Comparison of ENCODE assay signal across 21 cellular contexts in genomic region chr1:88698764-88699163, GRCh38. TPM values are rescaled to one million over a fixed set of nuclear protein-coding genes. Genes with fewer than 3 reads are reported as not detected.
DNase-seq lines count a peak whose midpoint lies in the region; ATAC-seq, FAIRE-seq and TF ChIP-seq lines count a peak whose summit lies in the region.
"Had no signal": no experiment of that assay in that cellular context is flagged by ENCODE, and none has a peak within 500 bp of the region (broad histone marks: within the 10 kb centered on the region; RNA-seq: fewer than 3 reads in every experiment).

No MANE protein-coding gene starts in this region.

- no peak for TF ChIP-seq POLR2A in GM12878 (IDR thresholded peaks at IDR 0.05; ENCODE audit: low read depth, low read length)

- H3K4me3 ChIP-seq in cardiac muscle cell: no peak overlapping the region
- no peak overlapping the region for H3K4me3 ChIP-seq in GM12878
- H3K4me3 ChIP-seq in H7 (ENCODE audit: insufficient read depth, low read depth, low read length): no peak overlapping the region
- H3K4me3 ChIP-seq: Peyer's patch had no signal

- no peak overlapping the region for H3K4me2 ChIP-seq in GM12878 (ENCODE audit: control insufficient read depth, insufficient read depth)
- H3K4me2 ChIP-seq: KMS-11 had no signal

- no peaks in the 10 kb centered on the region for H3K27me3 Mint-ChIP-seq in stimulated activated naive B cell treated with anti-CD40 and anti-IgM and Interleukin-4, amounts not matched to agents 10 μg/mL and 1 μg/mL and 100 μg/mL, for 72 hours
- H3K27me3 Mint-ChIP-seq: CD4-positive, alpha-beta T cell had no signal

- H3K27ac Mint-ChIP-seq in stimulated activated naive B cell treated with anti-CD40 and anti-IgM and Interleukin-4, amounts not matched to agents 10 μg/mL and 1 μg/mL and 100 μg/mL, for 72 hours: no peak overlapping the region
- H3K27ac Mint-ChIP-seq: CD4-positive, alpha-beta T cell had no signal

- no peak for FAIRE-seq in GM12878 (lab: Jason Lieb, UNC)
- FAIRE-seq: HepG2 had no signal

- intact Hi-C loops in cardiac septum (cut with DNase I): no loop called here
- intact Hi-C loops in GM12878 (cut with micrococcal nuclease; ENCODE audit: unreplicated experiment): no loop called here

- in situ Hi-C loops in GM12878 (cut with MboI): loop anchor here (25.0 kb wide), 1 partner anchor 1786 kb away; the partner anchor contains the start of genes HS2ST1 and SELENOF

- WGBS in GM12878 (ENCODE audit: insufficient coverage, insufficient replicate concordance, low lambda C conversion rate, missing lambda C conversion rate): 7% methylated on average over 2 of the region's 2 CpGs

- POLR2A ChIA-PET in GM12878 (lab: Charles Lee): interaction anchor here (1.8 kb wide), 1 partner anchor 14 kb away, joined by 8 read pairs; the partner anchor contains the start of gene PKN2

- no peak overlapping the region for H2AFZ ChIP-seq in GM12878 (ENCODE audit: control insufficient read depth, low read depth, low read length)

- H3K27ac ChIP-seq in cardiac muscle cell: peak overlapping the region; percentile 73
- no peak overlapping the region for H3K27ac ChIP-seq in GM12878 (ENCODE audit: control insufficient read depth, insufficient read depth)
- H3K27ac ChIP-seq: KMS-11, Peyer's patch had no signal

- RAD21 ChIA-PET in GM12878 (lab: Charles Lee; ENCODE audit: unreplicated experiment): interaction anchor here (1.4 kb wide), 1 partner anchor 14 kb away, joined by 5 read pairs; no protein-coding TSS in a partner anchor

- CTCF ChIA-PET in GM12878 (lab: Yijun Ruan, JAX): interaction anchor here (1.1 to 5.2 kb wide), 3 partner anchors 13 to 178 kb away, joined by 6 to 29 read pairs (median 6); partner anchors contain the start of gene PKN2

- H3K4me1 ChIP-seq in cardiac muscle cell (ENCODE audit: low read depth) (peaks cover 21% of the 10 kb centered on the region), GM12878 (ENCODE audit: control insufficient read depth, insufficient read depth, low read length) (peaks cover 17% of the 10 kb centered on the region)

- no peak for TF ChIP-seq RAD21 in GM12878 (IDR thresholded peaks at IDR 0.05; ENCODE audit: insufficient read depth, low read depth, low read length)

- DNase-seq in cardiac muscle cell (ENCODE audit: low read depth in 1 of 2, low spot score in 1 of 2) (no peak), cardiac septum (ENCODE audit: low spot score) (no peak), MV-4-11 (lab: John Stamatoyannopoulos, UW) (peak; percentile 23), GM12878 (ENCODE audit: low read depth, low spot score) (no peak), NCI-H1105 (lab: John Stamatoyannopoulos, UW) (no peak), H7 (no peak)
- DNase-seq in stimulated activated naive B cell treated with anti-CD40 and anti-IgM and Interleukin-4, amounts not matched to agents 10 μg/mL and 1 μg/mL and 100 μg/mL, for 72 hours: no peak
- DNase-seq: CD4-positive, alpha-beta T cell; GOT3; HFFc6; NCI-H187 treated with DMSO at 0.1 percent for 48 hours; NCI-H2171; NCI-H446 treated with DMSO at 0.1 percent for 48 hours; NCI-H748 treated with DMSO at 0.1 percent for 48 hours; Peyer's patch; SK-N-SH; T-helper 1 cell had no signal

- peak; percentile 23; the same call in 2 of the 3 replicates for ATAC-seq in GM12878
- peak; percentile 50 to 53 for ATAC-seq in stimulated activated naive B cell treated with anti-CD40 and anti-IgM and Interleukin-4, amounts not matched to agents 10 μg/mL and 1 μg/mL and 100 μg/mL, for 72 hours (replicated peaks)
- ATAC-seq in GM21390 (IDR thresholded peaks at IDR 0.05; ENCODE audit: unreplicated experiment): no peak
- ATAC-seq: HepG2, Right ventricle myocardium inferior had no signal

- peaks cover 29 to 68% of the 10 kb centered on the region in 2 donors for H3K4me1 Mint-ChIP-seq in stimulated activated naive B cell treated with anti-CD40 and anti-IgM and Interleukin-4, amounts not matched to agents 10 μg/mL and 1 μg/mL and 100 μg/mL, for 72 hours

- H3K27me3 ChIP-seq in cardiac muscle cell (no peaks in the 10 kb centered on the region), GM12878 (replicated peaks in 1 of 2; ENCODE audit: control insufficient read depth in 2 of 2, insufficient read depth in 2 of 2, low read length in 1 of 2) (no peaks in the 10 kb centered on the region), H7 (ENCODE audit: control insufficient read depth, insufficient read depth, low read length) (no peaks in the 10 kb centered on the region)
- H3K27me3 ChIP-seq: Peyer's patch had no signal

- no peaks in the 10 kb centered on the region for H4K20me1 ChIP-seq in GM12878 (ENCODE audit: control insufficient read depth, insufficient read depth)

- no peaks in the 10 kb centered on the region for H3K9me3 Mint-ChIP-seq in stimulated activated naive B cell treated with anti-CD40 and anti-IgM and Interleukin-4, amounts not matched to agents 10 μg/mL and 1 μg/mL and 100 μg/mL, for 72 hours
- H3K9me3 Mint-ChIP-seq: CD4-positive, alpha-beta T cell; HFFc6 had no signal

- TF ChIP-seq CTCF in cardiac muscle cell (IDR thresholded peaks at IDR 0.05; ENCODE audit: low read depth, low read length) (no peak), GM12878 (IDR thresholded peaks at IDR 0.05 in 2 of 3, conservative IDR thresholded peaks at IDR 0.05 in 1 of 3; ENCODE audit: control insufficient read depth in 2 of 3, extremely low read depth in 1 of 3, insufficient read depth in 1 of 3, low read depth in 3 of 3, low read length in 3 of 3) (no peak)

- peaks cover 53% of the 10 kb centered on the region for H3K79me2 ChIP-seq in GM12878 (ENCODE audit: control insufficient read depth, insufficient read depth, low read length)

- peak overlapping the region; percentile 1 to 5 for H3K4me3 Mint-ChIP-seq in stimulated activated naive B cell treated with anti-CD40 and anti-IgM and Interleukin-4, amounts not matched to agents 10 μg/mL and 1 μg/mL and 100 μg/mL, for 72 hours
- H3K4me3 Mint-ChIP-seq: CD4-positive, alpha-beta T cell had no signal

- no peak for TF ChIP-seq EP300 in GM12878 (IDR thresholded peaks at IDR 0.05; ENCODE audit: borderline replicate concordance in 1 of 2, control insufficient read depth in 1 of 2, low read depth in 2 of 2, low read length in 2 of 2)

- SMC1A ChIA-PET in GM12878 (lab: Charles Lee; ENCODE audit: uncharacterized antibody, unreplicated experiment): interaction anchor here (4.1 kb wide), 1 partner anchor 12 kb away, joined by 29 read pairs; no protein-coding TSS in a partner anchor

- no peak overlapping the region for H3K9ac ChIP-seq in GM12878 (ENCODE audit: control insufficient read depth, insufficient read depth, low read length)
- H3K9ac ChIP-seq: KMS-11, SK-N-SH had no signal

- H3K36me3 ChIP-seq in cardiac muscle cell (no peaks in the 10 kb centered on the region), GM12878 (ENCODE audit: control insufficient read depth in 2 of 2, insufficient read depth in 2 of 2, low read length in 1 of 2) (no peaks in the 10 kb centered on the region), H7 (replicated peaks; ENCODE audit: control insufficient read depth, insufficient read depth, low read length) (no peaks in the 10 kb centered on the region; the same call in 1 of the 2 replicates)
- H3K36me3 ChIP-seq: Peyer's patch had no signal

- H3K9me3 ChIP-seq in cardiac muscle cell (ENCODE audit: low read depth): no peaks in the 10 kb centered on the region
- peaks cover 2% of the 10 kb centered on the region; the same call in 1 of the 3 replicates for H3K9me3 ChIP-seq in GM12878 (replicated peaks; ENCODE audit: control insufficient read depth, insufficient read depth, low read length)
- H3K9me3 ChIP-seq: Peyer's patch, SK-N-SH had no signal

- H3K36me3 Mint-ChIP-seq in stimulated activated naive B cell treated with anti-CD40 and anti-IgM and Interleukin-4, amounts not matched to agents 10 μg/mL and 1 μg/mL and 100 μg/mL, for 72 hours: peaks cover 17 to 28% of the 10 kb centered on the region in 2 donors

- no TSS peak for BruUV-seq in GM12878 (replicated peaks; lab: Mats Ljungman, UMichigan)

TF ChIP-seq in GM12878, 131 proteins besides CTCF, POLR2A, EP300 and RAD21 (continues in another document):
- no peak for TF ChIP-seq ZZZ3 (IDR thresholded peaks at IDR 0.05; ENCODE audit: control insufficient read depth, insufficient read length, low read depth)
- TF ChIP-seq FOXM1 (IDR thresholded peaks at IDR 0.05; ENCODE audit: low read depth, low read length): no peak
- peak; percentile 46; the same call in 1 of the 2 replicates for TF ChIP-seq SPI1 (IDR thresholded peaks at IDR 0.05; ENCODE audit: borderline replicate concordance, insufficient read depth, low read depth, low read length)
- no peak for TF ChIP-seq PML (IDR thresholded peaks at IDR 0.05; ENCODE audit: low read length)
- TF ChIP-seq KAT2A (conservative IDR thresholded peaks at IDR 0.05; ENCODE audit: control insufficient read depth, low read depth, low read length): no peak
- TF ChIP-seq BMI1 (IDR thresholded peaks at IDR 0.05; ENCODE audit: borderline replicate concordance): no peak
- no peak for TF ChIP-seq SMAD5 (IDR thresholded peaks at IDR 0.05; ENCODE audit: low read depth)
- TF ChIP-seq MTA2 (IDR thresholded peaks at IDR 0.05; ENCODE audit: low read depth): peak; percentile 24; the same call in 1 of the 2 replicates
- no peak for TF ChIP-seq STAT3 (IDR thresholded peaks at IDR 0.05; ENCODE audit: low read depth, low read length)

RNA-seq across cellular contexts. Expression of gene PKN2, which starts 14.7 kb away (rescaled TPM):
- total RNA-seq in cardiac muscle cell: 18.4 and 27.6 TPM in 2 replicates
- 22.5 and 25.8 TPM in 2 replicates for polyA plus RNA-seq in cardiac muscle cell
- 27.0 TPM for total RNA-seq in cardiac septum
- 128 and 134 TPM in 2 replicates for total RNA-seq in GM12878 (2013; cell fraction: nucleolus; rRNA removed)
- total RNA-seq in GM12878 (2014; rRNA removed): 9.9 and 10.9 TPM in 2 replicates
- total RNA-seq in GM12878 (2014; rRNA removed; fragmentation: Illumina TruSeq; extraction: Trizol): 17.0 and 18.9 TPM in 2 replicates
- 13.3 and 14.1 TPM in 2 replicates for total RNA-seq in GM12878 (2021)
- 16.0 TPM for polyA plus RNA-seq in GM12878 (2011; ENCODE audit: low read depth)
- polyA plus RNA-seq in GM12878 (2011; rRNA removed): 18.3 and 33.2 TPM in 2 replicates
- 4.1 and 4.6 TPM in 2 replicates for polyA plus RNA-seq in GM12878 (2011; cell fraction: cytosol; rRNA removed)
- 39.4 and 45.8 TPM in 2 replicates for polyA plus RNA-seq in GM12878 (2011; cell fraction: nucleus; rRNA removed)
- 9.5 and 13.4 TPM in 2 replicates for polyA plus RNA-seq in GM12878 (2012)
- polyA plus RNA-seq in GM12878 (2014; fragmentation: Illumina TruSeq; extraction: Trizol): 17.0 and 24.9 TPM in 2 replicates
- polyA plus RNA-seq in GM12878 (2014; fragmentation: Nextera tagmentation; extraction: Ambion mirVana): 1 to 10 TPM; 2.6 to 3.8 TPM
- 11.5 and 13.9 TPM in 2 replicates for polyA plus RNA-seq in GM12878 (2014; rRNA removed)
- 10 to 100 TPM; 11.7 to 12.4 TPM for polyA plus RNA-seq in GM12878 (2016; fragmentation: Nextera tagmentation; extraction: Ambion mirVana)
- polyA minus RNA-seq in GM12878 (2011; rRNA and poly(A)+ RNA removed): 14.6 and 19.4 TPM in 2 replicates
- polyA minus RNA-seq in GM12878 (2011; cell fraction: cytosol; rRNA and poly(A)+ RNA removed): 7.6 and 10.2 TPM in 2 replicates
- 22.7 and 26.3 TPM in 2 replicates for polyA minus RNA-seq in GM12878 (2011; cell fraction: nucleus; rRNA and poly(A)+ RNA removed)
- total RNA-seq in H7 (2014; rRNA removed; shearing (Covaris generic)): 22.8 and 42.5 TPM in 2 replicates
